ENCODE assay signal across 18 cellular contexts in the genomic region with DNA sequence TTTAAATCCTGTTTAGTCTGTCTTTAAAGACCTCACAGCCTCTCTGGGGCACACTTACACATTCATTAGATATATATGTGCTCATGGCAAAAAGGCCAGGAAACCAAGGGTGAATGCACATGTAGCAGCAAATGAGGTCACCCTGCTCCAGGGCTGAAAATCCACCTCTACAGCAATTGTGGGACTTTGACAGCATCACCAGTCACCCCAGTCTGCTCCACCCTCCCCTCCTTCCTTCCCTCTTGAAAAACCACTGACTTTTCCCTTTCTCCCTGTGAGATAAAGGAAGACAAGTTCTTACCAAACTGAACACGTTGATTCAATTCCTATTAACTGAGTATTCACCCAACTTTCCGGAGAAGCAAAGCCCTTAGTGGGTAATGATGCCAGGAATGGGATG. TPM values are rescaled to one million over a fixed set of nuclear protein-coding genes. Genes with fewer than 3 reads are reported as not detected.
DNase-seq lines count a peak whose midpoint lies in the region; ATAC-seq and TF ChIP-seq lines count a peak whose summit lies in the region.
"Had no signal": no experiment of that assay in that cellular context is flagged by ENCODE, and none has a peak within 500 bp of the region (broad histone marks: within the 10 kb centered on the region; RNA-seq: fewer than 3 reads in every experiment).

No MANE protein-coding gene starts in this region.

- no peak overlapping the region for H2AFZ ChIP-seq in IMR-90 (replicated peaks; ENCODE audit: low read length, poor library complexity)

- dilution Hi-C loops in IMR-90 (cut with HindIII; ENCODE audit: low sequenced_read_pairs, unreplicated experiment): no loop called here

- intact Hi-C loops in IMR-90 (cut with micrococcal nuclease) (no loop called here), esophagus squamous epithelium (cut with DNase I) (no loop called here)
- intact Hi-C loops in CD4-positive, alpha-beta memory T cell (cut with micrococcal nuclease): no loop called here

- no peak overlapping the region for H3K4me3 Mint-ChIP-seq in CD4-positive, alpha-beta memory T cell
- H3K4me3 Mint-ChIP-seq in activated naive CD8-positive, alpha-beta T cell treated with anti-CD3 and anti-CD28 coated beads, Interleukin-2, amount 50 U/mL, for 24 hours: no peak overlapping the region
- H3K4me3 Mint-ChIP-seq: GM23338, IgD-negative memory B cell had no signal

- TF ChIP-seq CTCF in IMR-90 (conservative IDR thresholded peaks at IDR 0.05; ENCODE audit: low read depth, low read length) (no peak), esophagus squamous epithelium (IDR thresholded peaks at IDR 0.05) (no peak)

- H3K23ac ChIP-seq in IMR-90 (ENCODE audit: low read depth, low read length): 0 out of 2 replicates have a peak overlapping the region, but pooled peaks have one; percentile 46

- in situ Hi-C loops in IMR-90 (cut with MboI; ENCODE audit: low sequenced_read_pairs): no loop called here

- H3K9me1 ChIP-seq in IMR-90 (ENCODE audit: insufficient read depth, low read length): peaks cover 3% of the 10 kb centered on the region; the same call in 1 of the 2 replicates

- H3K9me3 Mint-ChIP-seq in CD4-positive, alpha-beta memory T cell: peaks cover 0 to 2% (median 0%) of the 10 kb centered on the region in 8 donors
- no peaks in the 10 kb centered on the region for H3K9me3 Mint-ChIP-seq in activated naive CD8-positive, alpha-beta T cell treated with anti-CD3 and anti-CD28 coated beads, Interleukin-2, amount 50 U/mL, for 24 hours
- H3K9me3 Mint-ChIP-seq: GM23338, IgD-negative memory B cell had no signal

- no peak overlapping the region for H3K18ac ChIP-seq in IMR-90 (ENCODE audit: low read depth, low read length)

- H2BK120ac ChIP-seq in IMR-90 (ENCODE audit: low read depth, low read length): no peak overlapping the region

- H3K4me3 ChIP-seq in IMR-90 (ENCODE audit: insufficient read depth, low read depth, low read length) (no peak overlapping the region), esophagus squamous epithelium (no peak overlapping the region)
- H3K4me3 ChIP-seq in CD4-positive, alpha-beta memory T cell (ENCODE audit: low read length in 2 of 2): no peak overlapping the region
- H3K4me3 ChIP-seq: GM23338 had no signal

- DNase-seq in Daoy (ENCODE audit: low read depth) (peak; percentile 84), IMR-90 (peak; percentile 35), T1000 (lab: John Stamatoyannopoulos, UW) (peak; percentile 10), esophagus squamous epithelium (lab: John Stamatoyannopoulos, UW) (no peak), NCI-H446 treated with DMSO at 0.1 percent for 48 hours (lab: John Stamatoyannopoulos, UW) (no peak)
- no peak for DNase-seq in CD4-positive, alpha-beta memory T cell
- no peak for DNase-seq in activated naive CD8-positive, alpha-beta T cell treated with anti-CD3 and anti-CD28 coated beads, Interleukin-2, amount 50 U/mL, for 24 hours
- DNase-seq: 8988T, C1 segment of cervical spinal cord, NCI-H1436, NCI-H2029 treated with DMSO at 0.1 percent for 48 hours, NCI-H2227 treated with DMSO at 0.1 percent for 48 hours, NCI-H69, SIG-M5 had no signal

- no peaks in the 10 kb centered on the region for H3K36me3 Mint-ChIP-seq in CD4-positive, alpha-beta memory T cell
- H3K36me3 Mint-ChIP-seq in activated naive CD8-positive, alpha-beta T cell treated with anti-CD3 and anti-CD28 coated beads, Interleukin-2, amount 50 U/mL, for 24 hours (ENCODE audit: low read depth): no peaks in the 10 kb centered on the region
- H3K36me3 Mint-ChIP-seq: IgD-negative memory B cell had no signal

- no peak overlapping the region for H4K5ac ChIP-seq in IMR-90 (ENCODE audit: low read depth, low read length)

- peak overlapping the region; percentile 22; the same call in 1 of the 2 replicates for H3K4ac ChIP-seq in IMR-90 (ENCODE audit: low read depth, low read length)

- POLR2A ChIA-PET in IMR-90 (lab: Charles Lee; ENCODE audit: unreplicated experiment): no interaction called here
- POLR2A ChIA-PET in CD4-positive, alpha-beta memory T cell (lab: Charles Lee; ENCODE audit: partially characterized antibody): no interaction called here

- no peak overlapping the region for H2BK15ac ChIP-seq in IMR-90 (ENCODE audit: low read depth, low read length)

- BruUV-seq in IMR-90 (replicated peaks; lab: Mats Ljungman, UMichigan): no TSS peak

- no peak for TF ChIP-seq RAD21 in IMR-90 (IDR thresholded peaks at IDR 0.05; ENCODE audit: low read length)

- H3K4me2 ChIP-seq in IMR-90 (ENCODE audit: low read depth, low read length): no peak overlapping the region
- H3K4me2 ChIP-seq: GM23338 had no signal

- H3K27me3 ChIP-seq in IMR-90 (ENCODE audit: control insufficient read depth, insufficient read depth, low read length) (no peaks in the 10 kb centered on the region), esophagus squamous epithelium (no peaks in the 10 kb centered on the region)
- no peaks in the 10 kb centered on the region for H3K27me3 ChIP-seq in CD4-positive, alpha-beta memory T cell (ENCODE audit: insufficient read depth, low read length)

- H3K9ac ChIP-seq in IMR-90 (ENCODE audit: low read depth, low read length): no peak overlapping the region

- no peak overlapping the region for H2AK5ac ChIP-seq in IMR-90 (ENCODE audit: low read depth, low read length)

- no peaks in the 10 kb centered on the region for H3K79me1 ChIP-seq in IMR-90 (ENCODE audit: low read depth in 1 of 2, low read length in 2 of 2)

- peaks cover 0 to 2% of the 10 kb centered on the region in 2 donors for H3K27me3 Mint-ChIP-seq in CD4-positive, alpha-beta memory T cell
- H3K27me3 Mint-ChIP-seq in activated naive CD8-positive, alpha-beta T cell treated with anti-CD3 and anti-CD28 coated beads, Interleukin-2, amount 50 U/mL, for 24 hours: peaks cover 2% of the 10 kb centered on the region
- H3K27me3 Mint-ChIP-seq: IgD-negative memory B cell had no signal

- CTCF ChIA-PET in IMR-90 (lab: Yijun Ruan, JAX): no interaction called here
- CTCF ChIA-PET in CD4-positive, alpha-beta memory T cell (lab: Charles Lee; ENCODE audit: partially characterized antibody): no interaction called here

- H3K14ac ChIP-seq in IMR-90 (replicated peaks; ENCODE audit: low read depth, low read length): no peak overlapping the region

- H3K4me1 ChIP-seq in IMR-90 (ENCODE audit: control insufficient read depth, insufficient read depth, low read length): peaks cover 14% of the 10 kb centered on the region
- peaks cover 9 to 60% (median 24%) of the 10 kb centered on the region in 3 donors for H3K4me1 ChIP-seq in esophagus squamous epithelium
- no peaks in the 10 kb centered on the region for H3K4me1 ChIP-seq in CD4-positive, alpha-beta memory T cell (ENCODE audit: insufficient read depth, low read length)

- H3K27ac Mint-ChIP-seq in CD4-positive, alpha-beta memory T cell: no peak overlapping the region
- no peak overlapping the region for H3K27ac Mint-ChIP-seq in activated naive CD8-positive, alpha-beta T cell treated with anti-CD3 and anti-CD28 coated beads, Interleukin-2, amount 50 U/mL, for 24 hours
- H3K27ac Mint-ChIP-seq: GM23338, IgD-negative memory B cell had no signal

- H2BK20ac ChIP-seq in IMR-90 (ENCODE audit: low read depth, low read length): no peak overlapping the region; the same call in 1 of the 2 replicates

- H3K27ac ChIP-seq in IMR-90 (ENCODE audit: insufficient read depth, low read length) (no peak overlapping the region), esophagus squamous epithelium (peak overlapping the region; percentile 45 to 78 (median 67))
- H3K27ac ChIP-seq in CD4-positive, alpha-beta memory T cell (ENCODE audit: low read depth, low read length): no peak overlapping the region

- H4K20me1 ChIP-seq in IMR-90 (ENCODE audit: insufficient read depth, low read length): no peaks in the 10 kb centered on the region

- no CpG with 5 or more reads among the region's 2 CpGs for WGBS in IMR-90 (ENCODE audit: extremely low coverage in 2 of 2, insufficient read length in 1 of 2), 2 experiments
- WGBS in esophagus squamous epithelium, 2 donors: 26 to 33% methylated on average over 2 of the region's 2 CpGs

- no peak overlapping the region for H4K91ac ChIP-seq in IMR-90 (ENCODE audit: insufficient read depth, low read depth, low read length)

- no peak overlapping the region for H3K56ac ChIP-seq in IMR-90 (ENCODE audit: extremely low read depth, insufficient read depth, low read length)

- H3K4me1 Mint-ChIP-seq in CD4-positive, alpha-beta memory T cell: no peaks in the 10 kb centered on the region
- no peaks in the 10 kb centered on the region for H3K4me1 Mint-ChIP-seq in activated naive CD8-positive, alpha-beta T cell treated with anti-CD3 and anti-CD28 coated beads, Interleukin-2, amount 50 U/mL, for 24 hours
- H3K4me1 Mint-ChIP-seq: IgD-negative memory B cell had no signal

- ATAC-seq in IMR-90 (ENCODE audit: low read depth) (no peak), GM18858 (IDR thresholded peaks at IDR 0.05; ENCODE audit: unreplicated experiment) (no peak)
- no peak for ATAC-seq in activated naive CD8-positive, alpha-beta T cell treated with anti-CD3 and anti-CD28 coated beads, Interleukin-2, amount 50 U/mL, for 24 hours
- ATAC-seq: GM23338 had no signal

- H2AK9ac ChIP-seq in IMR-90 (replicated peaks; ENCODE audit: low read depth, low read length, poor library complexity): no peak overlapping the region

- TF ChIP-seq POLR2A in IMR-90 (IDR thresholded peaks at IDR 0.05; ENCODE audit: low read depth, low read length) (no peak), esophagus squamous epithelium (IDR thresholded peaks at IDR 0.05) (no peak)

- no peak overlapping the region for H4K8ac ChIP-seq in IMR-90 (ENCODE audit: low read depth in 2 of 2, low read length in 2 of 2)

- H3K9me3 ChIP-seq in IMR-90 (ENCODE audit: control insufficient read depth, insufficient read depth, low read length): no peaks in the 10 kb centered on the region
- H3K9me3 ChIP-seq in esophagus squamous epithelium: no peaks in the 10 kb centered on the region
- no peaks in the 10 kb centered on the region for H3K9me3 ChIP-seq in CD4-positive, alpha-beta memory T cell (ENCODE audit: control insufficient read depth in 1 of 2, low read length in 2 of 2)

- H2BK5ac ChIP-seq in IMR-90 (ENCODE audit: low read depth, low read length, poor library complexity, severe bottlenecking): no peak overlapping the region

- no peaks in the 10 kb centered on the region for H3K36me3 ChIP-seq in IMR-90 (ENCODE audit: control insufficient read depth, insufficient read depth, low read length)
- H3K36me3 ChIP-seq in esophagus squamous epithelium: no peaks in the 10 kb centered on the region
- H3K36me3 ChIP-seq in CD4-positive, alpha-beta memory T cell (ENCODE audit: insufficient read depth, low read length): no peaks in the 10 kb centered on the region

RNA-seq across cellular contexts. Expression of a gene that starts 15.2 kb away (rescaled TPM):
- 11.6 and 11.9 TPM in 2 replicates for total RNA-seq in Daoy (2014; rRNA removed; shearing (Covaris generic))
- total RNA-seq in IMR-90 (2012; rRNA removed): 1.1 and 1.3 TPM in 2 replicates
- 1.3 and 1.7 TPM in 2 replicates for polyA plus RNA-seq in IMR-90 (2012; rRNA removed)
- polyA plus RNA-seq in IMR-90 (2012; cell fraction: cytosol; rRNA removed): 0.49 and 0.74 TPM in 2 replicates
- polyA plus RNA-seq in IMR-90 (2012; cell fraction: nucleus; rRNA removed; ENCODE audit: low replicate concordance): 4.1 and 4.6 TPM in 2 replicates
- total RNA-seq in esophagus squamous epithelium: 10 to 100 TPM; 33.4 to 63.1 (median 59.1) TPM
- not detected for total RNA-seq in CD4-positive, alpha-beta memory T cell
- polyA plus RNA-seq in CD4-positive, alpha-beta memory T cell: not detected
- polyA plus RNA-seq: IgD-negative memory B cell had no signal

RNA-seq across cellular contexts. Expression of a gene that starts 48.4 kb away (rescaled TPM):
- total RNA-seq in Daoy (2014; rRNA removed; shearing (Covaris generic)): not detected in 2 replicates
- total RNA-seq in IMR-90 (2012; rRNA removed): not detected in 2 replicates
- polyA plus RNA-seq in IMR-90 (2012; rRNA removed): not detected in 2 replicates
- polyA plus RNA-seq in IMR-90 (2012; cell fraction: cytosol; rRNA removed): not detected in 2 replicates
- not detected in 2 replicates for polyA plus RNA-seq in IMR-90 (2012; cell fraction: nucleus; rRNA removed; ENCODE audit: low replicate concordance)
- not detected for total RNA-seq in esophagus squamous epithelium
- not detected for total RNA-seq in CD4-positive, alpha-beta memory T cell
- not detected for polyA plus RNA-seq in CD4-positive, alpha-beta memory T cell
- total RNA-seq: GM23338, LHCN-M2 had no signal
- polyA plus RNA-seq: GM23338, IgD-negative memory B cell had no signal

Comparison
In these comparisons a context has a peak if more than half of its experiments do, and no peak if none do; other contexts are left out.
1. DNase-seq: peak in Daoy (single experiment), IMR-90 (single experiment) and T1000 (single experiment); none in esophagus squamous epithelium (single experiment), CD4-positive, alpha-beta memory T cell (0 of 5), activated naive CD8-positive, alpha-beta T cell treated with anti-CD3 and anti-CD28 coated beads, Interleukin-2, amount 50 U/mL, for 24 hours (single experiment) and NCI-H446 treated with DMSO at 0.1 percent for 48 hours (single experiment).
2. H3K27ac ChIP-seq: peak in esophagus squamous epithelium (4 of 4); none in IMR-90 (single experiment) and CD4-positive, alpha-beta memory T cell (single experiment).